Comparison of ENCODE assay signal across 23 cellular contexts in genomic region chr1:167365360-167365759, GRCh38.
DNase-seq lines count a peak whose midpoint lies in the region; ATAC-seq, FAIRE-seq and TF ChIP-seq lines count a peak whose summit lies in the region.
"Had no signal": no experiment of that assay in that cellular context is flagged by ENCODE, and none has a peak within 500 bp of the region (broad histone marks: within the 10 kb centered on the region; RNA-seq: fewer than 3 reads in every experiment).

No MANE protein-coding gene starts in this region.

- H3K36me3 ChIP-seq in breast epithelium (no peaks in the 10 kb centered on the region), Karpas-422 (ENCODE audit: insufficient read depth, low read length) (peaks cover 31% of the 10 kb centered on the region), endodermal cell (ENCODE audit: control insufficient read depth, insufficient read depth, low read length) (peaks cover 5% of the 10 kb centered on the region)

- H3K27me3 ChIP-seq in breast epithelium (no peaks in the 10 kb centered on the region), Karpas-422 (ENCODE audit: low read length) (no peaks in the 10 kb centered on the region), endodermal cell (ENCODE audit: control insufficient read depth, insufficient read depth, low read length, poor library complexity, severe bottlenecking) (no peaks in the 10 kb centered on the region)
- H3K27me3 ChIP-seq: BLaER1 treated with 17β-estradiol and CSF1 and Interleukin-3, amounts not matched to agents 10 nM and 100 nM had no signal

- POLR2A ChIA-PET in MCF 10A (lab: Yijun Ruan, JAX): interaction anchor here (0.9 kb wide), 1 partner anchor 39 kb away, joined by 3 read pairs; no protein-coding TSS in a partner anchor

- H3K27ac ChIP-seq in breast epithelium (no peak overlapping the region), Karpas-422 (ENCODE audit: low read length) (peak overlapping the region; percentile 26; the same call in 1 of the 2 replicates), endodermal cell (ENCODE audit: low read depth, low read length) (no peak overlapping the region)
- H3K27ac ChIP-seq: 22Rv1; BLaER1 treated with 17β-estradiol and CSF1 and Interleukin-3, amounts not matched to agents 10 nM and 100 nM had no signal

- BruUV-seq in MCF 10A (replicated peaks; lab: Mats Ljungman, UMichigan): no TSS peak

- H3K4me3 Mint-ChIP-seq in MCF 10A (ENCODE audit: unreplicated experiment) (no peak overlapping the region), endodermal cell (no peak overlapping the region), natural killer cell (no peak overlapping the region)
- H3K4me3 Mint-ChIP-seq: B cell; CD14-positive monocyte; CD4-positive, alpha-beta T cell; CD8-positive, alpha-beta memory T cell had no signal

- CTCF ChIA-PET in MCF 10A (lab: Yijun Ruan, JAX): interaction anchor here (1.5 to 3.3 kb wide), 2 partner anchors 75 to 97 kb away, joined by 4 to 13 read pairs; no protein-coding TSS in a partner anchor

- H3K4me3 ChIP-seq in breast epithelium (no peak overlapping the region), Karpas-422 (ENCODE audit: low read length) (no peak overlapping the region), endodermal cell (ENCODE audit: low read length) (no peak overlapping the region)
- H3K4me3 ChIP-seq: BLaER1 treated with 17β-estradiol and CSF1 and Interleukin-3, amounts not matched to agents 10 nM and 100 nM had no signal

- no peaks in the 10 kb centered on the region for H3K4me1 Mint-ChIP-seq in MCF 10A (ENCODE audit: insufficient read depth, unreplicated experiment)
- H3K4me1 Mint-ChIP-seq in endodermal cell: peaks cover 3% of the 10 kb centered on the region
- peaks cover 8 to 10% of the 10 kb centered on the region in 2 donors for H3K4me1 Mint-ChIP-seq in natural killer cell

- no peaks in the 10 kb centered on the region for H3K9me3 ChIP-seq in breast epithelium
- H3K9me3 ChIP-seq in Karpas-422 (ENCODE audit: low read length): no peaks in the 10 kb centered on the region
- H3K9me3 ChIP-seq in endodermal cell (ENCODE audit: control insufficient read depth, low read length): no peaks in the 10 kb centered on the region

- H3K27ac Mint-ChIP-seq in MCF 10A (ENCODE audit: low read depth, unreplicated experiment) (peak overlapping the region; percentile 7), endodermal cell (no peak overlapping the region), natural killer cell (no peak overlapping the region)
- H3K27ac Mint-ChIP-seq: B cell; CD14-positive monocyte; CD4-positive, alpha-beta T cell had no signal

- H2AFZ ChIP-seq in Karpas-422 (ENCODE audit: low read length): no peak overlapping the region

- H3K36me3 Mint-ChIP-seq in MCF 10A (ENCODE audit: insufficient read depth, unreplicated experiment) (peaks cover 6% of the 10 kb centered on the region), endodermal cell (ENCODE audit: low read depth) (peaks cover 13% of the 10 kb centered on the region), natural killer cell (no peaks in the 10 kb centered on the region)

- no peak overlapping the region for H3K4me2 ChIP-seq in Karpas-422 (ENCODE audit: low read depth, low read length, poor library complexity, severe bottlenecking)
- H3K4me2 ChIP-seq: BLaER1 treated with 17β-estradiol and CSF1 and Interleukin-3, amounts not matched to agents 10 nM and 100 nM had no signal

- H3K9me3 Mint-ChIP-seq in MCF 10A (ENCODE audit: unreplicated experiment) (no peaks in the 10 kb centered on the region), endodermal cell (no peaks in the 10 kb centered on the region), natural killer cell (no peaks in the 10 kb centered on the region)
- H3K9me3 Mint-ChIP-seq: CD14-positive monocyte; CD4-positive, alpha-beta T cell; CD8-positive, alpha-beta memory T cell had no signal

- TF ChIP-seq CTCF in MCF 10A (IDR thresholded peaks at IDR 0.05; ENCODE audit: unreplicated experiment) (no peak), breast epithelium (IDR thresholded peaks at IDR 0.05) (no peak), endodermal cell (conservative IDR thresholded peaks at IDR 0.05) (peak; percentile 29), natural killer cell (IDR thresholded peaks at IDR 0.05) (no peak)

- no peaks in the 10 kb centered on the region for H3K9me2 ChIP-seq in Karpas-422 (replicated peaks; ENCODE audit: insufficient read depth, low read length)

- H3K9ac ChIP-seq in Karpas-422 (ENCODE audit: low read length) (no peak overlapping the region), endodermal cell (ENCODE audit: extremely low read depth, low read length, poor library complexity, severe bottlenecking) (no peak overlapping the region)
- H3K9ac ChIP-seq: BLaER1 treated with 17β-estradiol and CSF1 and Interleukin-3, amounts not matched to agents 10 nM and 100 nM had no signal

- ATAC-seq in left colon: no peak
- ATAC-seq in sciatic nerve: no peak
- no peak for ATAC-seq in natural killer cell
- ATAC-seq: HCT116 had no signal

- peaks cover 92% of the 10 kb centered on the region for H3K79me2 ChIP-seq in Karpas-422 (ENCODE audit: low read length)

- no peaks in the 10 kb centered on the region for H3K4me1 ChIP-seq in breast epithelium
- peaks cover 62% of the 10 kb centered on the region for H3K4me1 ChIP-seq in Karpas-422 (ENCODE audit: low read length)
- H3K4me1 ChIP-seq in endodermal cell (ENCODE audit: control insufficient read depth, insufficient read depth, low read length): no peaks in the 10 kb centered on the region
- H3K4me1 ChIP-seq: BLaER1 treated with 17β-estradiol and CSF1 and Interleukin-3, amounts not matched to agents 10 nM and 100 nM had no signal

- H3K27me3 Mint-ChIP-seq in MCF 10A (ENCODE audit: insufficient read depth, unreplicated experiment): no peaks in the 10 kb centered on the region
- no peaks in the 10 kb centered on the region for H3K27me3 Mint-ChIP-seq in endodermal cell (ENCODE audit: insufficient read depth)
- H3K27me3 Mint-ChIP-seq in natural killer cell (ENCODE audit: low read depth in 2 of 2): no peaks in the 10 kb centered on the region
- H3K27me3 Mint-ChIP-seq: B cell; CD4-positive, alpha-beta T cell had no signal

- FAIRE-seq in HTR-8/SVneo (lab: Jason Lieb, UNC): no peak
- FAIRE-seq: A204.1, G401.6, H1 had no signal

- WGBS in endodermal cell (ENCODE audit: insufficient coverage in 1 of 2, insufficient read length in 1 of 2), 2 experiments: 95 to 96% methylated on average over 2 of the region's 2 CpGs

- no peak for TF ChIP-seq POLR2A in breast epithelium (IDR thresholded peaks at IDR 0.05)

- intact Hi-C loops in MCF 10A (cut with micrococcal nuclease): no loop called here
- intact Hi-C loops in breast epithelium (cut with DNase I; ENCODE audit: low total_unique reads): loop anchor here (2.0 kb wide), 1 partner anchor 35 kb away; no protein-coding TSS in a partner anchor
- intact Hi-C loops in left colon (cut with DNase I, micrococcal nuclease): no loop called here
- intact Hi-C loops in sciatic nerve (cut with DNase I): no loop called here
- intact Hi-C loops in natural killer cell (cut with micrococcal nuclease): no loop called here

- no peaks in the 10 kb centered on the region for H4K20me1 ChIP-seq in Karpas-422 (ENCODE audit: insufficient read depth, low read depth, low read length)
- H4K20me1 ChIP-seq: BLaER1 treated with 17β-estradiol and CSF1 and Interleukin-3, amounts not matched to agents 10 nM and 100 nM had no signal

- DNase-seq in MCF 10A (ENCODE audit: unreplicated experiment) (no peak), breast epithelium (ENCODE audit: low spot score in 2 of 2) (no peak), Karpas-422 (no peak), endodermal cell (no peak), HTR-8/SVneo (ENCODE audit: insufficient read length, low spot score) (no peak), left colon (no peak), sciatic nerve (ENCODE audit: low spot score) (no peak), natural killer cell (no peak)
- DNase-seq: Calu3; CD4-positive, alpha-beta T cell; CD8-positive, alpha-beta memory T cell; COR-L47; DMS153; DND-41; H7 had no signal
